ENCODE assay signal across 24 cellular contexts in the genomic region with DNA sequence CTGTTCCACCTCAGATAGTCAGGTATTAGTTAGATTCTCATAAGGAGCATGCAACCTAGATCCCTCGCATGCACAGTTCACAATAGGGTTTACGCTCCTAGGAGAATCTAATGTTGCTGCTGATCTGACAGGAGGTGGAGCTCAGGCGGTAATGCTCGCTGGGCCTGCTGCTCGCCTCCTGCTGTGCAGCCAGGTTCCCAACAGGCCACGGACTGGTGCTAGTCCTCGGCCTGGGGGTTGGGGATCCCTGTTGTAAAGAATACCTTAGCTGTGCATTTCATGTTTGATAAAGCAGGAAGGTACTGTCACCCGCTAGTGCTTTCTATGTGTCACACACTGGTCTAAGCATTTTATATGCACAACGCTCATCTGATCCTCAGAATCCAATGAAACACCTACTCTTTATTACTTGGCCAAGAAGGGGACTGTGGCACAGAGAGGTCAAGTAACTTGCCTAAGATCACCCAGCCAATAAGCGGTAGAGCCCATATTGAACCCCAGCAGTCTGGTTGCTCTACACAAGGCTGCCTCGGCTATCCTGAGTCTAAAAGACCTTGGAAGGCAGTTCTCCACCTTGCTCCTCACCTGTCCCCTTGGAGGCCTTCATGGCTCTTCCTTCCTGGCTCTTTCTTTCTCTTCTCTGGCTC. TPM values are rescaled to one million over a fixed set of nuclear protein-coding genes. Genes with fewer than 3 reads are reported as not detected.
"Had no signal": no experiment of that assay in that cellular context is flagged by ENCODE, and none has a peak within 500 bp of the region (broad histone marks: within the 10 kb centered on the region; RNA-seq: fewer than 3 reads in every experiment).

No MANE protein-coding gene starts in this region.

- H3K9me3 ChIP-seq: transverse colon, uterus had no signal

- H3K36me3 ChIP-seq: transverse colon, uterus had no signal

- H3K4me3 ChIP-seq: transverse colon, uterus had no signal

- H3K9me3 Mint-ChIP-seq: activated naive CD8-positive, alpha-beta T cell treated with anti-CD3 and anti-CD28 coated beads, Interleukin-2, amount 10 ng/mL, durations not matched to agents 7 days and 5 days had no signal

- H3K27ac ChIP-seq: transverse colon, uterus had no signal

- H3K4me1 ChIP-seq: transverse colon, uterus had no signal

- H3K4me1 Mint-ChIP-seq: activated naive CD8-positive, alpha-beta T cell treated with anti-CD3 and anti-CD28 coated beads, Interleukin-2, amount 10 ng/mL, durations not matched to agents 7 days and 5 days; memory B cell; naive B cell; neural crest cell; stimulated activated naive B cell treated with anti-CD40 and anti-IgM and Interleukin-4, amounts not matched to agents 10 μg/mL and 1 μg/mL and 100 μg/mL, for 72 hours had no signal

- H3K27me3 ChIP-seq: transverse colon, uterus had no signal

- H3K4me3 Mint-ChIP-seq: activated naive CD4-positive, alpha-beta T cell treated with anti-CD3 and anti-CD28 coated beads for 36 hours; activated naive CD8-positive, alpha-beta T cell treated with anti-CD3 and anti-CD28 coated beads, Interleukin-2, amount 10 ng/mL, durations not matched to agents 7 days and 5 days; memory B cell; neural crest cell; stimulated activated naive B cell treated with anti-CD40 and anti-IgM and Interleukin-4, amounts not matched to agents 10 μg/mL and 1 μg/mL and 100 μg/mL, for 72 hours; WTC11 had no signal

- H3K36me3 Mint-ChIP-seq: activated naive CD8-positive, alpha-beta T cell treated with anti-CD3 and anti-CD28 coated beads, Interleukin-2, amount 10 ng/mL, durations not matched to agents 7 days and 5 days had no signal

- H3K27ac Mint-ChIP-seq: activated naive CD4-positive, alpha-beta T cell treated with anti-CD3 and anti-CD28 coated beads for 36 hours; activated naive CD8-positive, alpha-beta T cell treated with anti-CD3 and anti-CD28 coated beads, Interleukin-2, amount 10 ng/mL, durations not matched to agents 7 days and 5 days; memory B cell; stimulated activated naive B cell treated with anti-CD40 and anti-IgM and Interleukin-4, amounts not matched to agents 10 μg/mL and 1 μg/mL and 100 μg/mL, for 72 hours had no signal

- DNase-seq: activated CD8-positive, alpha-beta memory T cell treated with anti-CD3 and anti-CD28 coated beads, Interleukin-2, amount 50 U/mL, for 48 hours; activated effector memory CD4-positive, alpha-beta T cell treated with Interleukin-2 at 50 U/mL for 16 hours; activated naive CD4-positive, alpha-beta T cell treated with anti-CD3 and anti-CD28 coated beads for 36 hours; activated naive CD8-positive, alpha-beta T cell treated with anti-CD3 and anti-CD28 coated beads, Interleukin-2, amount 10 ng/mL, durations not matched to agents 7 days and 5 days; activated T-cell treated with anti-CD3 and anti-CD28 coated beads, Interleukin-2, amount 50 U/mL, for 48 hours; amniotic stem cell; dermis blood vessel endothelial cell; effector CD8-positive, alpha-beta T cell; foreskin melanocyte; glutamatergic neuron; hypothalamus; naive B cell; posterior cingulate gyrus; small intestine; stimulated activated CD4-positive, alpha-beta T cell treated with anti-CD3 and anti-CD28 coated beads, Interleukin-2, amount 100 ng/mL, for 48 hours; stimulated activated CD8-positive, alpha-beta memory T cell treated with anti-CD3 and anti-CD28 coated beads, Interleukin-4, amount 100 ng/mL, for 48 hours; stimulated activated naive B cell treated with anti-CD40 and anti-IgM and Interleukin-4, amounts not matched to agents 10 μg/mL and 1 μg/mL and 100 μg/mL, for 72 hours; T1000; transverse colon; uterus had no signal

RNA-seq across cellular contexts. Expression of a gene that starts 35.8 kb away (rescaled TPM):
- total RNA-seq: activated naive CD4-positive, alpha-beta T cell treated with anti-CD3 and anti-CD28 coated beads for 36 hours; activated naive CD8-positive, alpha-beta T cell treated with anti-CD3 and anti-CD28 coated beads, Interleukin-2, amount 10 ng/mL, durations not matched to agents 7 days and 5 days; T-helper 1 cell treated with Interleukin-12 subunit alpha and Interleukin-12 subunit beta and Interleukin-4 antibody, amounts not matched to agents 30 ng/mL and 1 ng/mL, for 36 hours had no signal
